In genomic region chr9:78074385-78075291, GRCh38 we compare ENCODE assay signal across 1 cellular context.
TF ChIP-seq lines count a peak whose summit lies in the region.

No MANE protein-coding gene starts in this region.

TF ChIP-seq in GM23338, 12 proteins besides CTCF, POLR2A, EP300 and RAD21 (continued from another document):
- TF ChIP-seq ZNF462 (CRISPR knock-in tag; IDR thresholded peaks at IDR 0.05) (no peak), ZNF331 (CRISPR knock-in tag; IDR thresholded peaks at IDR 0.05; ENCODE audit: low read depth) (no peak), EZH2phosphoT487 (IDR thresholded peaks at IDR 0.05; ENCODE audit: unreplicated experiment) (no peak)
